ENCODE assay signal across 14 cellular contexts in the genomic region with DNA sequence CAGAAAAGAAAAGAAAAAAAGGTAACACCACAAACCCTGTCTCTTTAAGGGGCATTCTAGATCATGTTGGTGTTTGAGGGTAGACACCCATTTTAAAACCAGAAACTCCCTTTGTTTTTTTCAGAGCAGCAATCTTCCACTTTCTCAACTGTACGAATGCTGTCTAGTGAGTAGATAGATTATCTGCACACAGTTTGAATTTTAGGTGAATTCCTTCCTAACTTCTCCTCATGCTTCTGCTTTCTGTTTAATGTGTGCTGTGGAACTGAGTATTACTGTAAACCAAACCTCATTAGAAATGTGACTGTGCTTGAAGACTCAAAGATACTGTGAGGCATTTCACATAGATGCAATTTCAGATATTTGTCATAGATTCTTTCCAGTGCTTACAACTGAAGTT.
DNase-seq lines count a peak whose midpoint lies in the region; ATAC-seq, FAIRE-seq and TF ChIP-seq lines count a peak whose summit lies in the region.
"Had no signal": no experiment of that assay in that cellular context is flagged by ENCODE, and none has a peak within 500 bp of the region (broad histone marks: within the 10 kb centered on the region; RNA-seq: fewer than 3 reads in every experiment).

No MANE protein-coding gene starts in this region.

- POLR2A ChIA-PET in GM12878 (lab: Charles Lee), result no interaction called here

- 0% methylated on average over 1 of the region's 1 CpG for WGBS in GM12878 (ENCODE audit: insufficient coverage, insufficient replicate concordance, low lambda C conversion rate, missing lambda C conversion rate)

- H3K4me2 ChIP-seq in GM12878 (ENCODE audit: control insufficient read depth, insufficient read depth), result no peak overlapping the region
- H3K4me2 ChIP-seq: A549 had no signal

- intact Hi-C loops in GM12878 (cut with micrococcal nuclease; ENCODE audit: unreplicated experiment), result no loop called here

- TF ChIP-seq CTCF in GM12878 (IDR thresholded peaks at IDR 0.05 in 2 of 3, conservative IDR thresholded peaks at IDR 0.05 in 1 of 3; ENCODE audit: control insufficient read depth in 2 of 3, extremely low read depth in 1 of 3, insufficient read depth in 1 of 3, low read depth in 3 of 3, low read length in 3 of 3), result no peak
- TF ChIP-seq CTCF in type B pancreatic cell (conservative IDR thresholded peaks at IDR 0.05), result no peak
- TF ChIP-seq CTCF in nephron progenitor cell (IDR thresholded peaks at IDR 0.05), result no peak

- peak overlapping the region; percentile 43; the same call in 1 of the 2 replicates for H3K27ac ChIP-seq in GM12878 (ENCODE audit: control insufficient read depth, insufficient read depth)
- H3K27ac ChIP-seq: A549 had no signal

- CTCF ChIA-PET in GM12878 (lab: Yijun Ruan, JAX), result no interaction called here

- no peaks in the 10 kb centered on the region for H3K36me3 ChIP-seq in GM12878 (ENCODE audit: control insufficient read depth in 2 of 2, insufficient read depth in 2 of 2, low read length in 1 of 2)

- no peaks in the 10 kb centered on the region for H3K4me1 ChIP-seq in GM12878 (ENCODE audit: control insufficient read depth, insufficient read depth, low read length)
- H3K4me1 ChIP-seq: A549 had no signal

- no peaks in the 10 kb centered on the region for H4K20me1 ChIP-seq in GM12878 (ENCODE audit: control insufficient read depth, insufficient read depth)

- peaks cover 4% of the 10 kb centered on the region for H3K4me1 Mint-ChIP-seq in type B pancreatic cell (ENCODE audit: unreplicated experiment)
- H3K4me1 Mint-ChIP-seq in nephron progenitor cell, result peaks cover 11% of the 10 kb centered on the region
- H3K4me1 Mint-ChIP-seq: IgD-negative memory B cell had no signal

- no peak overlapping the region for H3K9ac ChIP-seq in GM12878 (ENCODE audit: control insufficient read depth, insufficient read depth, low read length)

- peaks cover 4% of the 10 kb centered on the region for H3K36me3 Mint-ChIP-seq in type B pancreatic cell
- peaks cover 13% of the 10 kb centered on the region for H3K36me3 Mint-ChIP-seq in nephron progenitor cell (ENCODE audit: low read depth)

- SMC1A ChIA-PET in GM12878 (lab: Charles Lee; ENCODE audit: uncharacterized antibody, unreplicated experiment), result interaction anchor here (1.6 to 1.8 kb wide), 2 partner anchors 9 to 23 kb away, joined by 5 to 10 read pairs; no protein-coding TSS in a partner anchor

- peak; percentile 78 for FAIRE-seq in GM12878 (lab: Jason Lieb, UNC)
- FAIRE-seq: A549 had no signal

- no peaks in the 10 kb centered on the region for H3K27me3 ChIP-seq in GM12878 (replicated peaks in 1 of 2; ENCODE audit: control insufficient read depth in 2 of 2, insufficient read depth in 2 of 2, low read length in 1 of 2)

- no peak for TF ChIP-seq POLR2A in GM12878 (IDR thresholded peaks at IDR 0.05; ENCODE audit: low read depth, low read length)

- H3K27ac Mint-ChIP-seq in type B pancreatic cell (no peak overlapping the region), nephron progenitor cell (no peak overlapping the region)
- H3K27ac Mint-ChIP-seq: IgD-negative memory B cell had no signal

- no peaks in the 10 kb centered on the region for H3K9me3 Mint-ChIP-seq in type B pancreatic cell
- no peaks in the 10 kb centered on the region for H3K9me3 Mint-ChIP-seq in nephron progenitor cell

- no peak overlapping the region for H2AFZ ChIP-seq in GM12878 (ENCODE audit: control insufficient read depth, low read depth, low read length)

- DNase-seq in NCI-H2107 treated with DMSO at 0.1 percent for 48 hours (lab: John Stamatoyannopoulos, UW; ENCODE audit: unreplicated experiment), result peak; percentile 26
- DNase-seq in NCI-H2107 (lab: John Stamatoyannopoulos, UW), result no peak
- DNase-seq in GM12878 (ENCODE audit: low read depth, low spot score), result peak; percentile 53
- DNase-seq in NCI-H146 treated with DMSO at 0.1 percent for 48 hours (lab: John Stamatoyannopoulos, UW; ENCODE audit: unreplicated experiment), result no peak
- DNase-seq in type B pancreatic cell (ENCODE audit: extremely low spot score, unreplicated experiment), result no peak
- DNase-seq in nephron progenitor cell, result no peak
- DNase-seq: activated gamma-delta T cell treated with Interleukin-2 at 50 U/mL for 16 hours; central memory CD4-positive, alpha-beta T cell; DMS53; NCI-H226 had no signal

- no peaks in the 10 kb centered on the region for H3K9me3 ChIP-seq in GM12878 (replicated peaks; ENCODE audit: control insufficient read depth, insufficient read depth, low read length)
- H3K9me3 ChIP-seq: A549 had no signal

- BruUV-seq in GM12878 (replicated peaks; lab: Mats Ljungman, UMichigan), result no TSS peak

- no peak for TF ChIP-seq EP300 in GM12878 (IDR thresholded peaks at IDR 0.05; ENCODE audit: borderline replicate concordance in 1 of 2, control insufficient read depth in 1 of 2, low read depth in 2 of 2, low read length in 2 of 2)

- no peak overlapping the region for H3K4me3 ChIP-seq in GM12878
- H3K4me3 ChIP-seq: A549 had no signal

- H3K4me3 Mint-ChIP-seq in type B pancreatic cell (no peak overlapping the region), nephron progenitor cell (no peak overlapping the region)
- H3K4me3 Mint-ChIP-seq: IgD-negative memory B cell had no signal

- RAD21 ChIA-PET in GM12878 (lab: Charles Lee; ENCODE audit: unreplicated experiment), result interaction anchor here (1.4 kb wide), 1 partner anchor 11 kb away, joined by 6 read pairs; no protein-coding TSS in a partner anchor

- H3K27me3 Mint-ChIP-seq in type B pancreatic cell (no peaks in the 10 kb centered on the region), nephron progenitor cell (ENCODE audit: low read depth, poor library complexity) (no peaks in the 10 kb centered on the region)
- H3K27me3 Mint-ChIP-seq: IgD-negative memory B cell had no signal

- TF ChIP-seq RAD21 in GM12878 (IDR thresholded peaks at IDR 0.05; ENCODE audit: insufficient read depth, low read depth, low read length), result no peak

- in situ Hi-C loops in GM12878 (cut with MboI), result no loop called here

- no peaks in the 10 kb centered on the region for H3K79me2 ChIP-seq in GM12878 (ENCODE audit: control insufficient read depth, insufficient read depth, low read length)

- ATAC-seq in GM21447 (IDR thresholded peaks at IDR 0.05; ENCODE audit: unreplicated experiment) (peak; percentile 71), HG03066 (IDR thresholded peaks at IDR 0.05; ENCODE audit: low read depth, unreplicated experiment) (peak; percentile 70), GM12878 (peak; percentile 98)
- ATAC-seq: A549 had no signal

TF ChIP-seq in GM12878, 131 proteins besides CTCF, POLR2A, EP300 and RAD21 (continues in another document):
- 0 out of 2 replicates have a peak, but pooled peaks have one; percentile 60 for TF ChIP-seq NBN (IDR thresholded peaks at IDR 0.05)
- TF ChIP-seq NRF1 (conservative IDR thresholded peaks at IDR 0.05; ENCODE audit: low read depth, low read length), result no peak
- no peak for TF ChIP-seq ZNF274 (IDR thresholded peaks at IDR 0.05; ENCODE audit: insufficient read depth, insufficient read length)
- TF ChIP-seq POU2F2 (IDR thresholded peaks at IDR 0.05; ENCODE audit: borderline replicate concordance, low read depth, low read length), result 0 out of 3 replicates have a peak, but pooled peaks have one; percentile 16
- TF ChIP-seq, protein P1, sequence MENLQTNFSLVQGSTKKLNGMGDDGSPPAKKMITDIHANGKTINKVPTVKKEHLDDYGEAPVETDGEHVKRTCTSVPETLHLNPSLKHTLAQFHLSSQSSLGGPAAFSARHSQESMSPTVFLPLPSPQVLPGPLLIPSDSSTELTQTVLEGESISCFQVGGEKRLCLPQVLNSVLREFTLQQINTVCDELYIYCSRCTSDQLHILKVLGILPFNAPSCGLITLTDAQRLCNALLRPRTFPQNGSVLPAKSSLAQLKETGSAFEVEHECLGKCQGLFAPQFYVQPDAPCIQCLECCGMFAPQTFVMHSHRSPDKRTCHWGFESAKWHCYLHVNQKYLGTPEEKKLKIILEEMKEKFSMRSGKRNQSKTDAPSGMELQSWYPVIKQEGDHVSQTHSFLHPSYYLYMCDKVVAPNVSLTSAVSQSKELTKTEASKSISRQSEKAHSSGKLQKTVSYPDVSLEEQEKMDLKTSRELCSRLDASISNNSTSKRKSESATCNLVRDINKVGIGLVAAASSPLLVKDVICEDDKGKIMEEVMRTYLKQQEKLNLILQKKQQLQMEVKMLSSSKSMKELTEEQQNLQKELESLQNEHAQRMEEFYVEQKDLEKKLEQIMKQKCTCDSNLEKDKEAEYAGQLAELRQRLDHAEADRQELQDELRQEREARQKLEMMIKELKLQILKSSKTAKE (IDR thresholded peaks at IDR 0.05; ENCODE audit: low read depth, poor library complexity, severe bottlenecking), result no peak
- TF ChIP-seq MTA2 (IDR thresholded peaks at IDR 0.05; ENCODE audit: low read depth), result peak; percentile 51
- no peak for TF ChIP-seq SREBF1 (IDR thresholded peaks at IDR 0.05; ENCODE audit: low read length)
- no peak for TF ChIP-seq JUND (IDR thresholded peaks at IDR 0.05; ENCODE audit: low read depth, low read length)
- TF ChIP-seq, protein P2, sequence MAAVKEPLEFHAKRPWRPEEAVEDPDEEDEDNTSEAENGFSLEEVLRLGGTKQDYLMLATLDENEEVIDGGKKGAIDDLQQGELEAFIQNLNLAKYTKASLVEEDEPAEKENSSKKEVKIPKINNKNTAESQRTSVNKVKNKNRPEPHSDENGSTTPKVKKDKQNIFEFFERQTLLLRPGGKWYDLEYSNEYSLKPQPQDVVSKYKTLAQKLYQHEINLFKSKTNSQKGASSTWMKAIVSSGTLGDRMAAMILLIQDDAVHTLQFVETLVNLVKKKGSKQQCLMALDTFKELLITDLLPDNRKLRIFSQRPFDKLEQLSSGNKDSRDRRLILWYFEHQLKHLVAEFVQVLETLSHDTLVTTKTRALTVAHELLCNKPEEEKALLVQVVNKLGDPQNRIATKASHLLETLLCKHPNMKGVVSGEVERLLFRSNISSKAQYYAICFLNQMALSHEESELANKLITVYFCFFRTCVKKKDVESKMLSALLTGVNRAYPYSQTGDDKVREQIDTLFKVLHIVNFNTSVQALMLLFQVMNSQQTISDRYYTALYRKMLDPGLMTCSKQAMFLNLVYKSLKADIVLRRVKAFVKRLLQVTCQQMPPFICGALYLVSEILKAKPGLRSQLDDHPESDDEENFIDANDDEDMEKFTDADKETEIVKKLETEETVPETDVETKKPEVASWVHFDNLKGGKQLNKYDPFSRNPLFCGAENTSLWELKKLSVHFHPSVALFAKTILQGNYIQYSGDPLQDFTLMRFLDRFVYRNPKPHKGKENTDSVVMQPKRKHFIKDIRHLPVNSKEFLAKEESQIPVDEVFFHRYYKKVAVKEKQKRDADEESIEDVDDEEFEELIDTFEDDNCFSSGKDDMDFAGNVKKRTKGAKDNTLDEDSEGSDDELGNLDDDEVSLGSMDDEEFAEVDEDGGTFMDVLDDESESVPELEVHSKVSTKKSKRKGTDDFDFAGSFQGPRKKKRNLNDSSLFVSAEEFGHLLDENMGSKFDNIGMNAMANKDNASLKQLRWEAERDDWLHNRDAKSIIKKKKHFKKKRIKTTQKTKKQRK (IDR thresholded peaks at IDR 0.05; ENCODE audit: low read depth, low read length), result no peak
- TF ChIP-seq IKZF2 (IDR thresholded peaks at IDR 0.05), result peak; percentile 24 to 41; a peak in 2 of 4 replicates
- TF ChIP-seq HDGF (IDR thresholded peaks at IDR 0.05), result no peak
- TF ChIP-seq MTA3 (IDR thresholded peaks at IDR 0.05; ENCODE audit: borderline replicate concordance, low read length), result no peak

Comparison
In these comparisons a context has a peak if more than half of its experiments do, and no peak if none do; other contexts are left out.
1. DNase-seq: peak in NCI-H2107 treated with DMSO at 0.1 percent for 48 hours (single experiment) and GM12878 (single experiment); none in NCI-H2107 (single experiment), NCI-H146 treated with DMSO at 0.1 percent for 48 hours (single experiment), type B pancreatic cell (single experiment) and nephron progenitor cell (single experiment).
2. Peak in every context shown above with its lines, with median percentiles within 50 percentile points of each other: ATAC-seq.